Comparison of ENCODE assay signal across 1 cellular context in genomic region chr19:18388328-18389094, GRCh38.
TF ChIP-seq lines count a peak whose summit lies in the region.

No MANE protein-coding gene starts in this region.

TF ChIP-seq in HepG2, 621 proteins besides CTCF, POLR2A, EP300 and RAD21 (continued from another document):
- TF ChIP-seq PATZ1 (CRISPR knock-in tag; IDR thresholded peaks at IDR 0.05) = peak; percentile 37; the same call in 1 of the 2 replicates
- TF ChIP-seq PAF1 (CRISPR knock-in tag; IDR thresholded peaks at IDR 0.05) = peak; percentile 92; the same call in 1 of the 2 replicates
- TF ChIP-seq ZBTB7B (CRISPR knock-in tag; IDR thresholded peaks at IDR 0.05) = peak; percentile 87
- peak; percentile 99 for TF ChIP-seq SRSF4 (IDR thresholded peaks at IDR 0.05; ENCODE audit: low read depth, low read length, poor library complexity, severe bottlenecking)
- peak; percentile 80; the same call in 1 of the 2 replicates for TF ChIP-seq ZBTB3 (CRISPR knock-in tag; IDR thresholded peaks at IDR 0.05; ENCODE audit: borderline replicate concordance, low read depth)
- TF ChIP-seq GPBP1L1 (CRISPR knock-in tag; IDR thresholded peaks at IDR 0.05) = no peak
